ENCODE assay signal across 1 cellular context in the genomic region with DNA sequence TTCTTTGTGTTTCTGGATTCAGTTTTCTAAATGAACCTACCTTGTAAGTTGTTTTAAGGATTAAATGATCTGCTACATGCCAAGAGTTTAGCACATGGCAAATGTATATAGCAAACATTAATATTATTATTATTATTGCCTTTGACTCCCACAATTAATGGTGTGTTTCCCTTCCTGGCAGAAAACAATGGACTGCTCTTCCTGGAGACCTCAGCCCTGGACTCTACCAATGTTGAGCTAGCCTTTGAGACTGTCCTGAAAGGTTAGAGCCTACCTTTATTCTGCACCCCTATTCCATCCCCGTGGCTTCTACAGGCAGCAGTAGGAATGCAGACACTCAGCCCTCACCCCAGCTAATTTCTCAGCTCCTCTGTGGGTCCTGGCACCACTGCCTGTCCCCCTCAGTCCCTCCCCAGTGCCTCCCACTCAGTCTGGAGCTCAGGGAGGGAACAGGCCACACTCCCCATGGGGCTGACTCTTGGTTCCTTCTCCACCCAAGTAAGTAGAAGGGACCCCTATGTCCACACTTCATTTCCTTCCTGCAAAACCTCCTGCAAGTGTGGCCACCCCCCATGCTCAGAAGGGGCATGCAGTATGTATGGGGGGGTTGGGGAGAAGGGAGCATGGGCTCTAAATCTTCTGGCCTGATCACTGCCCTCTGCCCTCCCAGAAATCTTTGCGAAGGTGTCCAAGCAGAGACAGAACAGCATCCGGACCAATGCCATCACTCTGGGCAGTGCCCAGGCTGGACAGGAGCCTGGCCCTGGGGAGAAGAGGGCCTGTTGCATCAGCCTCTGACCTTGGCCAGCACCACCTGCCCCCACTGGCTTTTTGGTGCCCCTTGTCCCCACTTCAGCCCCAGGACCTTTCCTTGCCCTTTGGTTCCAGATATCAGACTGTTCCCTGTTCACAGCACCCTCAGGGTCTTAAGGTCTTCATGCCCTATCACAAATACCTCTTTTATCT.
A peak's percentile ranks its signal among the peaks of the same experiment; 100 is the strongest.
TF ChIP-seq lines count a peak whose summit lies in the region.

No MANE protein-coding gene starts in this region.

TF ChIP-seq in HEK293, 187 proteins besides CTCF, POLR2A, EP300 and RAD21 (continued from another document):
- TF ChIP-seq GLIS2 (tag by site-specific recombination; IDR thresholded peaks at IDR 0.05) = peak; percentile 35; the same call in 1 of the 2 replicates
- TF ChIP-seq, protein P1, sequence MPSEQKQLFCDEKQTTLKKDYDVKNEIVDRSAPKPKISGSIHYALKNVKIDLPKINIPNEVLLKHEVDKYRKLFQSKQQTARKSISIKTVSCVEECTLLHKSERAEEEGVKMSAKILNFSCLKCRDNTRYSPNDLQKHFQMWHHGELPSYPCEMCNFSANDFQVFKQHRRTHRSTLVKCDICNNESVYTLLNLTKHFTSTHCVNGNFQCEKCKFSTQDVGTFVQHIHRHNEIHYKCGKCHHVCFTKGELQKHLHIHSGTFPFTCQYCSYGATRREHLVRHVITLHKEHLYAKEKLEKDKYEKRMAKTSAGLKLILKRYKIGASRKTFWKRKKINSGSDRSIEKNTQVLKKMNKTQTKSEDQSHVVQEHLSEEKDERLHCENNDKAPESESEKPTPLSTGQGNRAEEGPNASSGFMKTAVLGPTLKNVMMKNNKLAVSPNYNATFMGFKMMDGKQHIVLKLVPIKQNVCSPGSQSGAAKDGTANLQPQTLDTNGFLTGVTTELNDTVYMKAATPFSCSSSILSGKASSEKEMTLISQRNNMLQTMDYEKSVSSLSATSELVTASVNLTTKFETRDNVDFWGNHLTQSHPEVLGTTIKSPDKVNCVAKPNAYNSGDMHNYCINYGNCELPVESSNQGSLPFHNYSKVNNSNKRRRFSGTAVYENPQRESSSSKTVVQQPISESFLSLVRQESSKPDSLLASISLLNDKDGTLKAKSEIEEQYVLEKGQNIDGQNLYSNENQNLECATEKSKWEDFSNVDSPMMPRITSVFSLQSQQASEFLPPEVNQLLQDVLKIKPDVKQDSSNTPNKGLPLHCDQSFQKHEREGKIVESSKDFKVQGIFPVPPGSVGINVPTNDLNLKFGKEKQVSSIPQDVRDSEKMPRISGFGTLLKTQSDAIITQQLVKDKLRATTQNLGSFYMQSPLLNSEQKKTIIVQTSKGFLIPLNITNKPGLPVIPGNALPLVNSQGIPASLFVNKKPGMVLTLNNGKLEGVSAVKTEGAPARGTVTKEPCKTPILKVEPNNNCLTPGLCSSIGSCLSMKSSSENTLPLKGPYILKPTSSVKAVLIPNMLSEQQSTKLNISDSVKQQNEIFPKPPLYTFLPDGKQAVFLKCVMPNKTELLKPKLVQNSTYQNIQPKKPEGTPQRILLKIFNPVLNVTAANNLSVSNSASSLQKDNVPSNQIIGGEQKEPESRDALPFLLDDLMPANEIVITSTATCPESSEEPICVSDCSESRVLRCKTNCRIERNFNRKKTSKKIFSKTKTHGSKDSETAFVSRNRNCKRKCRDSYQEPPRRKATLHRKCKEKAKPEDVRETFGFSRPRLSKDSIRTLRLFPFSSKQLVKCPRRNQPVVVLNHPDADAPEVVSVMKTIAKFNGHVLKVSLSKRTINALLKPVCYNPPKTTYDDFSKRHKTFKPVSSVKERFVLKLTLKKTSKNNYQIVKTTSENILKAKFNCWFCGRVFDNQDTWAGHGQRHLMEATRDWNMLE (tag by site-specific recombination; conservative IDR thresholded peaks at IDR 0.05; ENCODE audit: low read depth) = no peak
- TF ChIP-seq, protein P2, sequence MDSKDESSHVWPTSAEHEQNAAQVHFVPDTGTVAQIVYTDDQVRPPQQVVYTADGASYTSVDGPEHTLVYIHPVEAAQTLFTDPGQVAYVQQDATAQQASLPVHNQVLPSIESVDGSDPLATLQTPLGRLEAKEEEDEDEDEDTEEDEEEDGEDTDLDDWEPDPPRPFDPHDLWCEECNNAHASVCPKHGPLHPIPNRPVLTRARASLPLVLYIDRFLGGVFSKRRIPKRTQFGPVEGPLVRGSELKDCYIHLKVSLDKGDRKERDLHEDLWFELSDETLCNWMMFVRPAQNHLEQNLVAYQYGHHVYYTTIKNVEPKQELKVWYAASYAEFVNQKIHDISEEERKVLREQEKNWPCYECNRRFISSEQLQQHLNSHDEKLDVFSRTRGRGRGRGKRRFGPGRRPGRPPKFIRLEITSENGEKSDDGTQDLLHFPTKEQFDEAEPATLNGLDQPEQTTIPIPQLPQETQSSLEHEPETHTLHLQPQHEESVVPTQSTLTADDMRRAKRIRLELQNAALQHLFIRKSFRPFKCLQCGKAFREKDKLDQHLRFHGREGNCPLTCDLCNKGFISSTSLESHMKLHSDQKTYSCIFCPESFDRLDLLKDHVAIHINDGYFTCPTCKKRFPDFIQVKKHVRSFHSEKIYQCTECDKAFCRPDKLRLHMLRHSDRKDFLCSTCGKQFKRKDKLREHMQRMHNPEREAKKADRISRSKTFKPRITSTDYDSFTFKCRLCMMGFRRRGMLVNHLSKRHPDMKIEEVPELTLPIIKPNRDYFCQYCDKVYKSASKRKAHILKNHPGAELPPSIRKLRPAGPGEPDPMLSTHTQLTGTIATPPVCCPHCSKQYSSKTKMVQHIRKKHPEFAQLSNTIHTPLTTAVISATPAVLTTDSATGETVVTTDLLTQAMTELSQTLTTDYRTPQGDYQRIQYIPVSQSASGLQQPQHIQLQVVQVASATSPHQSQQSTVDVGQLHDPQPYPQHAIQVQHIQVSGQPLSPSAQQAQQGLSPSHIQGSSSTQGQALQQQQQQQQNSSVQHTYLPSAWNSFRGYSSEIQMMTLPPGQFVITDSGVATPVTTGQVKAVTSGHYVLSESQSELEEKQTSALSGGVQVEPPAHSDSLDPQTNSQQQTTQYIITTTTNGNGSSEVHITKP (tag by site-specific recombination; IDR thresholded peaks at IDR 0.05) = peak; percentile 84
